1 cellular context compared by ENCODE assay signal in the genomic region with DNA sequence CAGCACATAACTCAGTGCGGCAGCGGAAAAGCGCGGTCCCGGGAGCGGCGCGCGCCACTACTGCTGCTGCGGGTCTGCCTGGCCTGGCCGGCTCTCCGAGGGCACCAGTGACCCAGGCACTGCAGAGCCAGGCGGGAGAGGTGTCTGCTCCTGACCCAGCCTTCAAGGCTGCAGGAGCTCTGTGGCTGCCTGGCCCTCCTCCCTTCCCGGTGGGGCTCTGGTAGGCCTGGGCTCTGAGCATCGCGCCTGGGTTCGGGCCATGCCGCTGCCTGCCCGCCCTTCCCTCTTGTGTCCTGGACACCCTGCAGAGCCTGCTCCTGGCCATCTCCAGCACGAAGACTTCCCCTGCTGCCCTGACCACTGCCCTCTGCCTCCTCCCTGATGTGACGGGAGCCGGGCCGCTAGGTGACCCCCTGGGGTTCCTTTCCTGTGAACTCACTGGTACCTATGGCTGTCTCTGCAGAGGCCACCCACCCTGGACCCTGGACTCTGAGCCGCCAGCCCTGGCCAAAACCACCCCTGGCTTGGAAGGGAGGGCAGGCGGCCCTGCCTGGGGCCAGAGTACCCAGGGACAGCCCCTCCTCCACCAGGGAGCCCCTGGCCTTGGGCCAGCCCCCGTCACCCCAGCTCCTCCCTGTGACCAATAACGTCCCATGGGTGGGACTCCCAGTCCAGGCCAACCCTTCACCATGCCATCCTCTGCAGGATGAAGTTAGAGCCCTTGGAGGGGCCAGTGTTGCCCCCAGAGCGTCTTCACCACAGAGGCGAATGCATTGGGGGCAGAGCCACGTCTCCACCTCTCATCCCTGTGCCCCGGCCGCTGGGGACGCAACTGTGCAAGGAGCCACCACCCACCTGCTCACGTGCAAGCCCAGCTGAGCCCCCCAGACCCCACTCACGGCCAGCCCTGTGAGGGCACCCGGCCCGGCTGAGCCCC.
TF ChIP-seq lines count a peak whose summit lies in the region.

No MANE protein-coding gene starts in this region.

TF ChIP-seq in HepG2, 621 proteins besides CTCF, POLR2A, EP300 and RAD21 (continued from another document and continues in another):
- TF ChIP-seq, protein P1, sequence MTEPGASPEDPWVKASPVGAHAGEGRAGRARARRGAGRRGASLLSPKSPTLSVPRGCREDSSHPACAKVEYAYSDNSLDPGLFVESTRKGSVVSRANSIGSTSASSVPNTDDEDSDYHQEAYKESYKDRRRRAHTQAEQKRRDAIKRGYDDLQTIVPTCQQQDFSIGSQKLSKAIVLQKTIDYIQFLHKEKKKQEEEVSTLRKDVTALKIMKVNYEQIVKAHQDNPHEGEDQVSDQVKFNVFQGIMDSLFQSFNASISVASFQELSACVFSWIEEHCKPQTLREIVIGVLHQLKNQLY (CRISPR knock-in tag; IDR thresholded peaks at IDR 0.05), result no peak
- TF ChIP-seq ZNF234 (CRISPR knock-in tag; conservative IDR thresholded peaks at IDR 0.05), result no peak
- TF ChIP-seq ZFAT (CRISPR knock-in tag; conservative IDR thresholded peaks at IDR 0.05), result no peak
- TF ChIP-seq FLYWCH1 (CRISPR knock-in tag; IDR thresholded peaks at IDR 0.05), result no peak
- TF ChIP-seq ZKSCAN5 (CRISPR knock-in tag; IDR thresholded peaks at IDR 0.05), result no peak
- TF ChIP-seq ERF (CRISPR knock-in tag; IDR thresholded peaks at IDR 0.05), result peak; percentile 84
- peak; percentile 90 for TF ChIP-seq HDAC2 (CRISPR knock-in tag; IDR thresholded peaks at IDR 0.05)
- TF ChIP-seq BORCS8-MEF2B (CRISPR knock-in tag; IDR thresholded peaks at IDR 0.05), result peak; percentile 89; the same call in 1 of the 2 replicates
- peak; percentile 64 for TF ChIP-seq MXD4 (CRISPR knock-in tag; IDR thresholded peaks at IDR 0.05)
- TF ChIP-seq, protein P2, sequence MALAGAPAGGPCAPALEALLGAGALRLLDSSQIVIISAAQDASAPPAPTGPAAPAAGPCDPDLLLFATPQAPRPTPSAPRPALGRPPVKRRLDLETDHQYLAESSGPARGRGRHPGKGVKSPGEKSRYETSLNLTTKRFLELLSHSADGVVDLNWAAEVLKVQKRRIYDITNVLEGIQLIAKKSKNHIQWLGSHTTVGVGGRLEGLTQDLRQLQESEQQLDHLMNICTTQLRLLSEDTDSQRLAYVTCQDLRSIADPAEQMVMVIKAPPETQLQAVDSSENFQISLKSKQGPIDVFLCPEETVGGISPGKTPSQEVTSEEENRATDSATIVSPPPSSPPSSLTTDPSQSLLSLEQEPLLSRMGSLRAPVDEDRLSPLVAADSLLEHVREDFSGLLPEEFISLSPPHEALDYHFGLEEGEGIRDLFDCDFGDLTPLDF (CRISPR knock-in tag; IDR thresholded peaks at IDR 0.05), result peak; percentile 41; the same call in 1 of the 2 replicates
- no peak for TF ChIP-seq ZNF75D (CRISPR knock-in tag; IDR thresholded peaks at IDR 0.05; ENCODE audit: borderline replicate concordance)
- TF ChIP-seq RFXAP (CRISPR knock-in tag; IDR thresholded peaks at IDR 0.05; ENCODE audit: borderline replicate concordance), result peak; percentile 40; the same call in 1 of the 2 replicates
- no peak for TF ChIP-seq ZNF484 (CRISPR knock-in tag; IDR thresholded peaks at IDR 0.05; ENCODE audit: borderline replicate concordance, low read depth)
- TF ChIP-seq RARA (CRISPR knock-in tag; IDR thresholded peaks at IDR 0.05), result peak; percentile 83
- TF ChIP-seq SAFB2 (CRISPR knock-in tag; IDR thresholded peaks at IDR 0.05; ENCODE audit: borderline replicate concordance, low read depth), result no peak
- no peak for TF ChIP-seq ETV6 (CRISPR knock-in tag; conservative IDR thresholded peaks at IDR 0.05)
- TF ChIP-seq STAT5B (CRISPR knock-in tag; IDR thresholded peaks at IDR 0.05), result no peak; the same call in 1 of the 2 replicates
- TF ChIP-seq ZFP36L2 (CRISPR knock-in tag; IDR thresholded peaks at IDR 0.05), result no peak
- TF ChIP-seq, protein P3, sequence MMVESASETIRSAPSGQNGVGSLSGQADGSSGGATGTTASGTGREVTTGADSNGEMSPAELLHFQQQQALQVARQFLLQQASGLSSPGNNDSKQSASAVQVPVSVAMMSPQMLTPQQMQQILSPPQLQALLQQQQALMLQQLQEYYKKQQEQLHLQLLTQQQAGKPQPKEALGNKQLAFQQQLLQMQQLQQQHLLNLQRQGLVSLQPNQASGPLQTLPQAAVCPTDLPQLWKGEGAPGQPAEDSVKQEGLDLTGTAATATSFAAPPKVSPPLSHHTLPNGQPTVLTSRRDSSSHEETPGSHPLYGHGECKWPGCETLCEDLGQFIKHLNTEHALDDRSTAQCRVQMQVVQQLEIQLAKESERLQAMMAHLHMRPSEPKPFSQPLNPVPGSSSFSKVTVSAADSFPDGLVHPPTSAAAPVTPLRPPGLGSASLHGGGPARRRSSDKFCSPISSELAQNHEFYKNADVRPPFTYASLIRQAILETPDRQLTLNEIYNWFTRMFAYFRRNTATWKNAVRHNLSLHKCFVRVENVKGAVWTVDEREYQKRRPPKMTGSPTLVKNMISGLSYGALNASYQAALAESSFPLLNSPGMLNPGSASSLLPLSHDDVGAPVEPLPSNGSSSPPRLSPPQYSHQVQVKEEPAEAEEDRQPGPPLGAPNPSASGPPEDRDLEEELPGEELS (CRISPR knock-in tag; IDR thresholded peaks at IDR 0.05), result peak; percentile 72
- TF ChIP-seq MLLT10 (CRISPR knock-in tag; IDR thresholded peaks at IDR 0.05), result no peak
- TF ChIP-seq, protein P4, sequence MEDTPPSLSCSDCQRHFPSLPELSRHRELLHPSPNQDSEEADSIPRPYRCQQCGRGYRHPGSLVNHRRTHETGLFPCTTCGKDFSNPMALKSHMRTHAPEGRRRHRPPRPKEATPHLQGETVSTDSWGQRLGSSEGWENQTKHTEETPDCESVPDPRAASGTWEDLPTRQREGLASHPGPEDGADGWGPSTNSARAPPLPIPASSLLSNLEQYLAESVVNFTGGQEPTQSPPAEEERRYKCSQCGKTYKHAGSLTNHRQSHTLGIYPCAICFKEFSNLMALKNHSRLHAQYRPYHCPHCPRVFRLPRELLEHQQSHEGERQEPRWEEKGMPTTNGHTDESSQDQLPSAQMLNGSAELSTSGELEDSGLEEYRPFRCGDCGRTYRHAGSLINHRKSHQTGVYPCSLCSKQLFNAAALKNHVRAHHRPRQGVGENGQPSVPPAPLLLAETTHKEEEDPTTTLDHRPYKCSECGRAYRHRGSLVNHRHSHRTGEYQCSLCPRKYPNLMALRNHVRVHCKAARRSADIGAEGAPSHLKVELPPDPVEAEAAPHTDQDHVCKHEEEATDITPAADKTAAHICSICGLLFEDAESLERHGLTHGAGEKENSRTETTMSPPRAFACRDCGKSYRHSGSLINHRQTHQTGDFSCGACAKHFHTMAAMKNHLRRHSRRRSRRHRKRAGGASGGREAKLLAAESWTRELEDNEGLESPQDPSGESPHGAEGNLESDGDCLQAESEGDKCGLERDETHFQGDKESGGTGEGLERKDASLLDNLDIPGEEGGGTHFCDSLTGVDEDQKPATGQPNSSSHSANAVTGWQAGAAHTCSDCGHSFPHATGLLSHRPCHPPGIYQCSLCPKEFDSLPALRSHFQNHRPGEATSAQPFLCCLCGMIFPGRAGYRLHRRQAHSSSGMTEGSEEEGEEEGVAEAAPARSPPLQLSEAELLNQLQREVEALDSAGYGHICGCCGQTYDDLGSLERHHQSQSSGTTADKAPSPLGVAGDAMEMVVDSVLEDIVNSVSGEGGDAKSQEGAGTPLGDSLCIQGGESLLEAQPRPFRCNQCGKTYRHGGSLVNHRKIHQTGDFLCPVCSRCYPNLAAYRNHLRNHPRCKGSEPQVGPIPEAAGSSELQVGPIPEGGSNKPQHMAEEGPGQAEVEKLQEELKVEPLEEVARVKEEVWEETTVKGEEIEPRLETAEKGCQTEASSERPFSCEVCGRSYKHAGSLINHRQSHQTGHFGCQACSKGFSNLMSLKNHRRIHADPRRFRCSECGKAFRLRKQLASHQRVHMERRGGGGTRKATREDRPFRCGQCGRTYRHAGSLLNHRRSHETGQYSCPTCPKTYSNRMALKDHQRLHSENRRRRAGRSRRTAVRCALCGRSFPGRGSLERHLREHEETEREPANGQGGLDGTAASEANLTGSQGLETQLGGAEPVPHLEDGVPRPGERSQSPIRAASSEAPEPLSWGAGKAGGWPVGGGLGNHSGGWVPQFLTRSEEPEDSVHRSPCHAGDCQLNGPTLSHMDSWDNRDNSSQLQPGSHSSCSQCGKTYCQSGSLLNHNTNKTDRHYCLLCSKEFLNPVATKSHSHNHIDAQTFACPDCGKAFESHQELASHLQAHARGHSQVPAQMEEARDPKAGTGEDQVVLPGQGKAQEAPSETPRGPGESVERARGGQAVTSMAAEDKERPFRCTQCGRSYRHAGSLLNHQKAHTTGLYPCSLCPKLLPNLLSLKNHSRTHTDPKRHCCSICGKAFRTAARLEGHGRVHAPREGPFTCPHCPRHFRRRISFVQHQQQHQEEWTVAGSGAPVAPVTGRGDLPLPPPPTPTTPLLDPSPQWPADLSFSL (CRISPR knock-in tag; IDR thresholded peaks at IDR 0.05), result no peak
- peak; percentile 89; the same call in 1 of the 2 replicates for TF ChIP-seq ZNF747 (CRISPR knock-in tag; IDR thresholded peaks at IDR 0.05; ENCODE audit: borderline replicate concordance)
- no peak for TF ChIP-seq HMG20B (CRISPR knock-in tag; conservative IDR thresholded peaks at IDR 0.05)
- peak; percentile 76 for TF ChIP-seq ZNF121 (CRISPR knock-in tag; IDR thresholded peaks at IDR 0.05)
- no peak for TF ChIP-seq SMARCE1 (IDR thresholded peaks at IDR 0.05; ENCODE audit: borderline replicate concordance)
- peak; percentile 94 for TF ChIP-seq ZNF776 (CRISPR knock-in tag; IDR thresholded peaks at IDR 0.05)
- peak; percentile 84; the same call in 1 of the 2 replicates for TF ChIP-seq SNAI1 (CRISPR knock-in tag; IDR thresholded peaks at IDR 0.05; ENCODE audit: borderline replicate concordance)
- TF ChIP-seq, protein P5, sequence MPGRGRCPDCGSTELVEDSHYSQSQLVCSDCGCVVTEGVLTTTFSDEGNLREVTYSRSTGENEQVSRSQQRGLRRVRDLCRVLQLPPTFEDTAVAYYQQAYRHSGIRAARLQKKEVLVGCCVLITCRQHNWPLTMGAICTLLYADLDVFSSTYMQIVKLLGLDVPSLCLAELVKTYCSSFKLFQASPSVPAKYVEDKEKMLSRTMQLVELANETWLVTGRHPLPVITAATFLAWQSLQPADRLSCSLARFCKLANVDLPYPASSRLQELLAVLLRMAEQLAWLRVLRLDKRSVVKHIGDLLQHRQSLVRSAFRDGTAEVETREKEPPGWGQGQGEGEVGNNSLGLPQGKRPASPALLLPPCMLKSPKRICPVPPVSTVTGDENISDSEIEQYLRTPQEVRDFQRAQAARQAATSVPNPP (CRISPR knock-in tag; IDR thresholded peaks at IDR 0.05), result peak; percentile 86
- peak; percentile 72 for TF ChIP-seq FOXC1 (CRISPR knock-in tag; IDR thresholded peaks at IDR 0.05; ENCODE audit: borderline replicate concordance)
- peak; percentile 81; the same call in 1 of the 2 replicates for TF ChIP-seq ZNF761 (CRISPR knock-in tag; conservative IDR thresholded peaks at IDR 0.05)
- TF ChIP-seq, protein P6, sequence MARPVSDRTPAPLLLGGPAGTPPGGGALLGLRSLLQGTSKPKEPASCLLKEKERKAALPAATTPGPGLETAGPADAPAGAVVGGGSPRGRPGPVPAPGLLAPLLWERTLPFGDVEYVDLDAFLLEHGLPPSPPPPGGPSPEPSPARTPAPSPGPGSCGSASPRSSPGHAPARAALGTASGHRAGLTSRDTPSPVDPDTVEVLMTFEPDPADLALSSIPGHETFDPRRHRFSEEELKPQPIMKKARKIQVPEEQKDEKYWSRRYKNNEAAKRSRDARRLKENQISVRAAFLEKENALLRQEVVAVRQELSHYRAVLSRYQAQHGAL (CRISPR knock-in tag; IDR thresholded peaks at IDR 0.05; ENCODE audit: not compliant biosample characterization), result no peak
- TF ChIP-seq GTF2F1 (IDR thresholded peaks at IDR 0.05; ENCODE audit: low read length), result no peak
- TF ChIP-seq RAD51 (IDR thresholded peaks at IDR 0.05; ENCODE audit: borderline replicate concordance), result no peak
- no peak; the same call in 1 of the 2 replicates for TF ChIP-seq ZNF337 (CRISPR knock-in tag; IDR thresholded peaks at IDR 0.05; ENCODE audit: borderline replicate concordance, low read depth)
- TF ChIP-seq TOPORS (CRISPR knock-in tag; IDR thresholded peaks at IDR 0.05), result peak; percentile 38; the same call in 1 of the 2 replicates
- no peak; the same call in 1 of the 2 replicates for TF ChIP-seq KAT8 (CRISPR knock-in tag; IDR thresholded peaks at IDR 0.05)
- no peak for TF ChIP-seq ZNF672 (CRISPR knock-in tag; IDR thresholded peaks at IDR 0.05)
- no peak for TF ChIP-seq NFE2 (CRISPR knock-in tag; IDR thresholded peaks at IDR 0.05)
- TF ChIP-seq DPF2 (CRISPR knock-in tag; IDR thresholded peaks at IDR 0.05; ENCODE audit: borderline replicate concordance, low read depth), result peak; percentile 27; the same call in 1 of the 2 replicates
- no peak; the same call in 1 of the 2 replicates for TF ChIP-seq ZFP90 (CRISPR knock-in tag; IDR thresholded peaks at IDR 0.05; ENCODE audit: borderline replicate concordance)
- TF ChIP-seq ZBTB42 (CRISPR knock-in tag; IDR thresholded peaks at IDR 0.05), result no peak
- TF ChIP-seq, protein P7, sequence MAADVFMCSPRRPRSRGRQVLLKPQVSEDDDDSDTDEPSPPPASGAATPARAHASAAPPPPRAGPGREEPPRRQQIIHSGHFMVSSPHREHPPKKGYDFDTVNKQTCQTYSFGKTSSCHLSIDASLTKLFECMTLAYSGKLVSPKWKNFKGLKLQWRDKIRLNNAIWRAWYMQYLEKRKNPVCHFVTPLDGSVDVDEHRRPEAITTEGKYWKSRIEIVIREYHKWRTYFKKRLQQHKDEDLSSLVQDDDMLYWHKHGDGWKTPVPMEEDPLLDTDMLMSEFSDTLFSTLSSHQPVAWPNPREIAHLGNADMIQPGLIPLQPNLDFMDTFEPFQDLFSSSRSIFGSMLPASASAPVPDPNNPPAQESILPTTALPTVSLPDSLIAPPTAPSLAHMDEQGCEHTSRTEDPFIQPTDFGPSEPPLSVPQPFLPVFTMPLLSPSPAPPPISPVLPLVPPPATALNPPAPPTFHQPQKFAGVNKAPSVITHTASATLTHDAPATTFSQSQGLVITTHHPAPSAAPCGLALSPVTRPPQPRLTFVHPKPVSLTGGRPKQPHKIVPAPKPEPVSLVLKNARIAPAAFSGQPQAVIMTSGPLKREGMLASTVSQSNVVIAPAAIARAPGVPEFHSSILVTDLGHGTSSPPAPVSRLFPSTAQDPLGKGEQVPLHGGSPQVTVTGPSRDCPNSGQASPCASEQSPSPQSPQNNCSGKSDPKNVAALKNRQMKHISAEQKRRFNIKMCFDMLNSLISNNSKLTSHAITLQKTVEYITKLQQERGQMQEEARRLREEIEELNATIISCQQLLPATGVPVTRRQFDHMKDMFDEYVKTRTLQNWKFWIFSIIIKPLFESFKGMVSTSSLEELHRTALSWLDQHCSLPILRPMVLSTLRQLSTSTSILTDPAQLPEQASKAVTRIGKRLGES (CRISPR knock-in tag; IDR thresholded peaks at IDR 0.05; ENCODE audit: borderline replicate concordance), result no peak; the same call in 1 of the 2 replicates
- no peak for TF ChIP-seq RFX1 (IDR thresholded peaks at IDR 0.05)
- peak; percentile 89 for TF ChIP-seq TAF1 (CRISPR knock-in tag; IDR thresholded peaks at IDR 0.05)
- 0 out of 2 replicates have a peak, but pooled peaks have one; percentile 20 for TF ChIP-seq ZNF670 (CRISPR knock-in tag; IDR thresholded peaks at IDR 0.05; ENCODE audit: borderline replicate concordance)
- no peak for TF ChIP-seq HES4 (CRISPR knock-in tag; IDR thresholded peaks at IDR 0.05; ENCODE audit: borderline replicate concordance)
- no peak for TF ChIP-seq HDAC6 (IDR thresholded peaks at IDR 0.05; ENCODE audit: low read depth, low read length)
- TF ChIP-seq DNMT3B (CRISPR knock-in tag; conservative IDR thresholded peaks at IDR 0.05), result 0 out of 2 replicates have a peak, but pooled peaks have one; percentile 71
- no peak; the same call in 1 of the 2 replicates for TF ChIP-seq KLF13 (CRISPR knock-in tag; IDR thresholded peaks at IDR 0.05)
